Comparison of ENCODE assay signal across 18 cellular contexts in the genomic region with DNA sequence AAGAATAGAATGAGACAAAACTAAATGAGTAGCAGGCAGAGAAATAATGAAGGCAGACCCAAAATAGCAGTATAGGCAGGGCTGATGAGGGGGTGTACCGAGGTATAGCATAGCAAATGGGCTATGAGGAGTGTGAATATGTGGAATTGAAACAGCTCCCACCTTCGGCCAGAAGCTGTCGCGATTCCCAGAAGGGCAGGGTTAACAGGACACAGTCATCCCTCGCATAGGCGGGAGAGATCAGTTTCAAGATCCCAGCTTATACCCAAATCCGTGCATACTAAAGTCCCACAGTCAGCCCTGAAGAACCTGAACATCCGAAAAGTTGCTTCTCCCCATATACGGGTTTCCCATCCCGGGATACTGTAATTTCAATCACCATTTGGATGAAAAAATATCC.
A peak's percentile ranks its signal among the peaks of the same experiment; 100 is the strongest.
DNase-seq lines count a peak whose midpoint lies in the region; ATAC-seq and TF ChIP-seq lines count a peak whose summit lies in the region.
"Had no signal": no experiment of that assay in that cellular context is flagged by ENCODE, and none has a peak within 500 bp of the region (broad histone marks: within the 10 kb centered on the region; RNA-seq: fewer than 3 reads in every experiment).

No MANE protein-coding gene starts in this region.

- no peaks in the 10 kb centered on the region for H3K27me3 Mint-ChIP-seq in progenitor cell of endocrine pancreas
- H3K27me3 Mint-ChIP-seq: B cell had no signal

- H3K27ac Mint-ChIP-seq in progenitor cell of endocrine pancreas: peak overlapping the region; percentile 29
- H3K27ac Mint-ChIP-seq: B cell; CD8-positive, alpha-beta memory T cell had no signal

- intact Hi-C loops in A673 (cut with micrococcal nuclease; ENCODE audit: unreplicated experiment): loop anchor here (5.0 to 10.0 kb wide), 2 partner anchors 80 to 1447 kb away; no protein-coding TSS in a partner anchor

- peaks cover 5% of the 10 kb centered on the region for H3K4me1 Mint-ChIP-seq in progenitor cell of endocrine pancreas (ENCODE audit: low read depth)
- H3K4me1 Mint-ChIP-seq: B cell; CD8-positive, alpha-beta memory T cell had no signal

- H3K4me1 ChIP-seq in A673 (ENCODE audit: insufficient read depth, low read length, poor library complexity, severe bottlenecking): peaks cover 59% of the 10 kb centered on the region

- no peaks in the 10 kb centered on the region for H3K27me3 ChIP-seq in A673 (replicated peaks; ENCODE audit: insufficient read depth, low read depth, low read length, poor library complexity)
- H3K27me3 ChIP-seq: BLaER1 treated with 17β-estradiol and CSF1 and Interleukin-3, amounts not matched to agents 10 nM and 100 nM had no signal

- ATAC-seq in GM19351 (IDR thresholded peaks at IDR 0.05; ENCODE audit: unreplicated experiment) (no peak), HG03039 (IDR thresholded peaks at IDR 0.05; ENCODE audit: unreplicated experiment) (no peak)
- ATAC-seq: GM12878 had no signal

- H3K36me3 Mint-ChIP-seq in progenitor cell of endocrine pancreas (ENCODE audit: insufficient read depth): peaks cover 3% of the 10 kb centered on the region

- TSS peak; percentile 38 for BruUV-seq in A673 (replicated peaks; lab: Mats Ljungman, UMichigan)

- peak; percentile 38 for DNase-seq in A673 (ENCODE audit: low spot score)
- DNase-seq in NCI-H2107 treated with DMSO at 0.1 percent for 48 hours (lab: John Stamatoyannopoulos, UW; ENCODE audit: unreplicated experiment): peak; percentile 58
- peak; percentile 58 for DNase-seq in RPMI7951 (ENCODE audit: low read depth)
- DNase-seq in progenitor cell of endocrine pancreas (ENCODE audit: low spot score, unreplicated experiment): no peak
- DNase-seq in stimulated activated naive CD4-positive, alpha-beta T cell (lab: John Stamatoyannopoulos, UW): no peak
- DNase-seq: 8988T; CD8-positive, alpha-beta memory T cell; COR-L47; DMS53; DND-41; EL; IMR-90 had no signal

- H3K36me3 ChIP-seq in A673 (ENCODE audit: insufficient read depth, low read length, poor library complexity, severe bottlenecking): no peaks in the 10 kb centered on the region
- H3K36me3 ChIP-seq: BLaER1 treated with 17β-estradiol and CSF1 and Interleukin-3, amounts not matched to agents 10 nM and 100 nM; HAP-1 had no signal

- H3K4me3 ChIP-seq in A673 (ENCODE audit: low read depth, low read length, poor library complexity, severe bottlenecking): peak overlapping the region; percentile 27
- H3K4me3 ChIP-seq: BLaER1 treated with 17β-estradiol and CSF1 and Interleukin-3, amounts not matched to agents 10 nM and 100 nM; GM12878; HAP-1 had no signal

- no peak overlapping the region for H3K4me3 Mint-ChIP-seq in progenitor cell of endocrine pancreas (ENCODE audit: low read depth)
- H3K4me3 Mint-ChIP-seq: B cell; CD8-positive, alpha-beta memory T cell had no signal

- H3K27ac ChIP-seq in A673 (ENCODE audit: low read depth, low read length, poor library complexity, severe bottlenecking): peak overlapping the region; percentile 68
- H3K27ac ChIP-seq: BLaER1 treated with 17β-estradiol and CSF1 and Interleukin-3, amounts not matched to agents 10 nM and 100 nM had no signal

- H3K9me3 ChIP-seq in A673 (ENCODE audit: low read depth, low read length, poor library complexity, severe bottlenecking): no peaks in the 10 kb centered on the region
- H3K9me3 ChIP-seq: HAP-1 had no signal

- peaks cover 4% of the 10 kb centered on the region for H3K9me3 Mint-ChIP-seq in progenitor cell of endocrine pancreas (ENCODE audit: low read depth)

- no peak for TF ChIP-seq CTCF in A673 (conservative IDR thresholded peaks at IDR 0.05; ENCODE audit: low read depth, low read length)
- no peak for TF ChIP-seq CTCF in progenitor cell of endocrine pancreas (IDR thresholded peaks at IDR 0.05; ENCODE audit: unreplicated experiment)

- CTCF ChIA-PET in A673 (lab: Charles Lee): no interaction called here

- POLR2A ChIA-PET in A673 (lab: Charles Lee; ENCODE audit: low non-redundant PET): no interaction called here

Comparison
In these comparisons a context has a peak if more than half of its experiments do, and no peak if none do; other contexts are left out.
1. DNase-seq: peak in A673 (single experiment), NCI-H2107 treated with DMSO at 0.1 percent for 48 hours (single experiment) and RPMI7951 (single experiment); none in progenitor cell of endocrine pancreas (single experiment) and stimulated activated naive CD4-positive, alpha-beta T cell (0 of 6).